Comparison of ENCODE assay signal across 15 cellular contexts in genomic region chr4:73315091-73315490, GRCh38. TPM values are rescaled to one million over a fixed set of nuclear protein-coding genes. Genes with fewer than 3 reads are reported as not detected.
DNase-seq lines count a peak whose midpoint lies in the region; ATAC-seq and TF ChIP-seq lines count a peak whose summit lies in the region.
"Had no signal": no experiment of that assay in that cellular context is flagged by ENCODE, and none has a peak within 500 bp of the region (broad histone marks: within the 10 kb centered on the region; RNA-seq: fewer than 3 reads in every experiment).

No MANE protein-coding gene starts in this region.

- H3K27me3 Mint-ChIP-seq in MCF 10A (ENCODE audit: insufficient read depth, unreplicated experiment): no peaks in the 10 kb centered on the region
- H3K27me3 Mint-ChIP-seq: activated naive CD4-positive, alpha-beta T cell treated with anti-CD3 and anti-CD28 coated beads, Interleukin-2, amount 10 ng/mL, durations not matched to agents 7 days and 5 days had no signal

- H3K27ac Mint-ChIP-seq in MCF 10A (ENCODE audit: low read depth, unreplicated experiment): no peak overlapping the region
- H3K27ac Mint-ChIP-seq: activated naive CD4-positive, alpha-beta T cell treated with anti-CD3 and anti-CD28 coated beads, Interleukin-2, amount 10 ng/mL, durations not matched to agents 7 days and 5 days; mesothelial cell of epicardium had no signal

- H3K4me3 Mint-ChIP-seq in MCF 10A (ENCODE audit: unreplicated experiment): no peak overlapping the region
- H3K4me3 Mint-ChIP-seq: activated naive CD4-positive, alpha-beta T cell treated with anti-CD3 and anti-CD28 coated beads, Interleukin-2, amount 10 ng/mL, durations not matched to agents 7 days and 5 days; mesothelial cell of epicardium had no signal

- H3K9me3 ChIP-seq in breast epithelium (peaks cover 8 to 10% of the 10 kb centered on the region in 2 donors), RWPE2 (ENCODE audit: severe bottlenecking) (no peaks in the 10 kb centered on the region), uterus (no peaks in the 10 kb centered on the region)
- H3K9me3 ChIP-seq: SJSA1 had no signal

- peaks cover 5% of the 10 kb centered on the region for H3K4me1 Mint-ChIP-seq in MCF 10A (ENCODE audit: insufficient read depth, unreplicated experiment)
- H3K4me1 Mint-ChIP-seq: activated naive CD4-positive, alpha-beta T cell treated with anti-CD3 and anti-CD28 coated beads, Interleukin-2, amount 10 ng/mL, durations not matched to agents 7 days and 5 days had no signal

- ATAC-seq in RWPE2 (ENCODE audit: low read depth): peak; percentile 31; the same call in 1 of the 3 replicates
- no peak for ATAC-seq in GM18511 (IDR thresholded peaks at IDR 0.05; ENCODE audit: unreplicated experiment)
- ATAC-seq in GM21717 (IDR thresholded peaks at IDR 0.05; ENCODE audit: unreplicated experiment): no peak

- H3K36me3 ChIP-seq in breast epithelium: no peaks in the 10 kb centered on the region
- H3K36me3 ChIP-seq in RWPE2 (ENCODE audit: low read depth): no peaks in the 10 kb centered on the region
- no peaks in the 10 kb centered on the region for H3K36me3 ChIP-seq in uterus
- H3K36me3 ChIP-seq: ovary, SJSA1, tibial nerve had no signal

- intact Hi-C loops in MCF 10A (cut with micrococcal nuclease) (loop anchor here (10.0 kb wide), 2 partner anchors 260 to 610 kb away; no protein-coding TSS in a partner anchor), breast epithelium (cut with DNase I; ENCODE audit: low total_unique reads) (no loop called here), uterus (cut with DNase I; ENCODE audit: low total_unique reads) (no loop called here)

- H3K36me3 Mint-ChIP-seq in MCF 10A (ENCODE audit: insufficient read depth, unreplicated experiment): no peaks in the 10 kb centered on the region
- H3K36me3 Mint-ChIP-seq: activated naive CD4-positive, alpha-beta T cell treated with anti-CD3 and anti-CD28 coated beads, Interleukin-2, amount 10 ng/mL, durations not matched to agents 7 days and 5 days; mesothelial cell of epicardium had no signal

- TF ChIP-seq POLR2A in breast epithelium (IDR thresholded peaks at IDR 0.05) (no peak), uterus (IDR thresholded peaks at IDR 0.05) (no peak)

- DNase-seq in MCF 10A (ENCODE audit: unreplicated experiment) (peak; percentile 3), breast epithelium (ENCODE audit: low spot score in 2 of 2) (no peak), RWPE2 (ENCODE audit: low spot score) (no peak), fibroblast of pulmonary artery (ENCODE audit: low read depth) (peak; percentile 16), NCI-H748 (lab: John Stamatoyannopoulos, UW; ENCODE audit: unreplicated experiment) (no peak), uterus (no peak)
- DNase-seq: activated naive CD4-positive, alpha-beta T cell treated with anti-CD3 and anti-CD28 coated beads, Interleukin-2, amount 10 ng/mL, durations not matched to agents 7 days and 5 days; cerebellar nuclear complex; ovary; stimulated activated CD4-positive, alpha-beta T cell treated with anti-CD3 and anti-CD28 coated beads, Interleukin-12 subunit alpha, Interleukin-12 subunit beta, amount 100 ng/mL, for 4 hours had no signal

- BruUV-seq in MCF 10A (replicated peaks; lab: Mats Ljungman, UMichigan): no TSS peak

- H3K4me1 ChIP-seq in breast epithelium: no peaks in the 10 kb centered on the region
- no peaks in the 10 kb centered on the region for H3K4me1 ChIP-seq in RWPE2 (ENCODE audit: insufficient read depth, poor library complexity, severe bottlenecking)
- no peaks in the 10 kb centered on the region for H3K4me1 ChIP-seq in uterus
- H3K4me1 ChIP-seq: SJSA1, tibial nerve had no signal

- CTCF ChIA-PET in MCF 10A (lab: Yijun Ruan, JAX): interaction anchor here (0.6 to 6.9 kb wide), 10 partner anchors 13 to 550 kb away, joined by 3 to 51 read pairs (median 4); no protein-coding TSS in a partner anchor

- peaks cover 12% of the 10 kb centered on the region for H3K9me3 Mint-ChIP-seq in MCF 10A (ENCODE audit: unreplicated experiment)
- H3K9me3 Mint-ChIP-seq: activated naive CD4-positive, alpha-beta T cell treated with anti-CD3 and anti-CD28 coated beads, Interleukin-2, amount 10 ng/mL, durations not matched to agents 7 days and 5 days had no signal

- POLR2A ChIA-PET in MCF 10A (lab: Yijun Ruan, JAX): interaction anchor here (0.9 kb wide), 1 partner anchor 56 kb away, joined by 4 read pairs; the partner anchor contains the start of gene ANKRD17

- TF ChIP-seq CTCF in MCF 10A (IDR thresholded peaks at IDR 0.05; ENCODE audit: unreplicated experiment) (no peak), breast epithelium (IDR thresholded peaks at IDR 0.05) (no peak), RWPE2 (IDR thresholded peaks at IDR 0.05; ENCODE audit: poor library complexity, severe bottlenecking) (no peak), fibroblast of pulmonary artery (IDR thresholded peaks at IDR 0.05; ENCODE audit: low read length, missing control alignments) (no peak), uterus (IDR thresholded peaks at IDR 0.05) (no peak)

- H3K27ac ChIP-seq in breast epithelium (no peak overlapping the region), RWPE2 (ENCODE audit: poor library complexity, severe bottlenecking) (no peak overlapping the region), uterus (no peak overlapping the region)
- H3K27ac ChIP-seq: ovary, SJSA1, tibial nerve had no signal

- H3K27me3 ChIP-seq in breast epithelium: no peaks in the 10 kb centered on the region
- no peaks in the 10 kb centered on the region for H3K27me3 ChIP-seq in RWPE2 (ENCODE audit: insufficient read depth, poor library complexity, severe bottlenecking)
- H3K27me3 ChIP-seq in uterus: no peaks in the 10 kb centered on the region
- H3K27me3 ChIP-seq: ovary, SJSA1, tibial nerve had no signal

- H3K4me3 ChIP-seq in breast epithelium (no peak overlapping the region), RWPE2 (ENCODE audit: severe bottlenecking) (no peak overlapping the region), fibroblast of pulmonary artery (replicated peaks; ENCODE audit: low read depth, low read length) (no peak overlapping the region), uterus (no peak overlapping the region)
- H3K4me3 ChIP-seq: ovary, SJSA1, tibial nerve had no signal

RNA-seq across cellular contexts. Expression of gene ANKRD17, which starts 56.5 kb away (rescaled TPM):
- total RNA-seq in MCF 10A (2022): 62.8 and 65.7 TPM in 2 replicates
- total RNA-seq in breast epithelium: 10 to 100 TPM; 53.0 to 81.4 (median 69.2) TPM
- 10 to 100 TPM; 25.0 to 75.6 (median 56.7) TPM for total RNA-seq in uterus

Comparison
In these comparisons a context has a peak if more than half of its experiments do, and no peak if none do; other contexts are left out.
1. DNase-seq: peak in MCF 10A (single experiment) and fibroblast of pulmonary artery (single experiment); none in breast epithelium (0 of 2), RWPE2 (single experiment), NCI-H748 (single experiment) and uterus (0 of 2).